24 cellular contexts compared by ENCODE assay signal in genomic region chr13:91882918-91883317, GRCh38.
"Had no signal": no experiment of that assay in that cellular context is flagged by ENCODE, and none has a peak within 500 bp of the region (broad histone marks: within the 10 kb centered on the region; RNA-seq: fewer than 3 reads in every experiment).

No MANE protein-coding gene starts in this region.

- H3K36me3 ChIP-seq: Peyer's patch had no signal

- H3K27ac ChIP-seq: Peyer's patch, VCaP had no signal

- H3K9me3 Mint-ChIP-seq: activated CD4-positive, alpha-beta T cell treated with anti-CD3 and anti-CD28 coated beads, Interleukin-2, amount 10 ng/mL, durations not matched to agents 7 days and 5 days; brain had no signal

- H3K36me3 Mint-ChIP-seq: activated CD4-positive, alpha-beta memory T cell treated with anti-CD3 and anti-CD28 coated beads for 36 hours; activated naive CD8-positive, alpha-beta T cell; brain had no signal

- ATAC-seq: activated T-helper 17 cell treated with anti-CD3 and anti-CD28 coated beads, Interleukin-2, amount 50 U/mL, for 72 hours; K562; T-helper 17 cell had no signal

- H3K27me3 ChIP-seq: Peyer's patch had no signal

- DNase-seq: activated CD4-positive, alpha-beta memory T cell treated with anti-CD3 and anti-CD28 coated beads for 36 hours; activated CD4-positive, alpha-beta T cell treated with anti-CD3 and anti-CD28 coated beads, Interleukin-2, amount 10 ng/mL, durations not matched to agents 7 days and 5 days; activated CD4-positive, CD25-positive, alpha-beta regulatory T cell; activated gamma-delta T cell; activated naive CD4-positive, alpha-beta T cell treated with anti-CD3 and anti-CD28 coated beads for 36 hours; activated T-cell treated with anti-CD3 and anti-CD28 coated beads for 4 hours; activated T-cell treated with anti-CD3 and anti-CD28 coated beads, Interleukin-2, amount 50 U/mL, for 48 hours; amygdala; Karpas-422; NCI-H1930; NCI-H2171; NCI-H2227 treated with DMSO at 0.1 percent for 48 hours; NCI-H526; NCI-H774; Peyer's patch; SHP77 treated with DMSO at 0.1 percent for 48 hours; T-helper 17 cell; T-helper 9 cell had no signal

- H3K4me3 ChIP-seq: K562, Peyer's patch had no signal

- H3K27ac Mint-ChIP-seq: activated CD4-positive, alpha-beta memory T cell treated with anti-CD3 and anti-CD28 coated beads for 36 hours; activated CD4-positive, alpha-beta T cell treated with anti-CD3 and anti-CD28 coated beads, Interleukin-2, amount 10 ng/mL, durations not matched to agents 7 days and 5 days; activated naive CD4-positive, alpha-beta T cell treated with anti-CD3 and anti-CD28 coated beads for 36 hours; activated naive CD8-positive, alpha-beta T cell; activated T-helper 17 cell treated with anti-CD3 and anti-CD28 coated beads, Interleukin-2, amount 50 U/mL, for 72 hours; brain; T-helper 17 cell had no signal

- H3K4me3 Mint-ChIP-seq: activated CD4-positive, alpha-beta memory T cell treated with anti-CD3 and anti-CD28 coated beads for 36 hours; activated CD4-positive, alpha-beta T cell treated with anti-CD3 and anti-CD28 coated beads, Interleukin-2, amount 10 ng/mL, durations not matched to agents 7 days and 5 days; activated naive CD4-positive, alpha-beta T cell treated with anti-CD3 and anti-CD28 coated beads for 36 hours; activated naive CD8-positive, alpha-beta T cell; activated T-helper 17 cell treated with anti-CD3 and anti-CD28 coated beads, Interleukin-2, amount 50 U/mL, for 72 hours; brain; central memory CD8-positive, alpha-beta T cell; T-helper 17 cell had no signal

- H3K4me1 ChIP-seq: Peyer's patch had no signal

- H3K4me1 Mint-ChIP-seq: activated CD4-positive, alpha-beta T cell treated with anti-CD3 and anti-CD28 coated beads, Interleukin-2, amount 10 ng/mL, durations not matched to agents 7 days and 5 days; activated T-helper 17 cell treated with anti-CD3 and anti-CD28 coated beads, Interleukin-2, amount 50 U/mL, for 72 hours; brain; central memory CD8-positive, alpha-beta T cell; T-helper 17 cell had no signal

- H3K27me3 Mint-ChIP-seq: activated CD4-positive, alpha-beta memory T cell treated with anti-CD3 and anti-CD28 coated beads for 36 hours; activated CD4-positive, alpha-beta T cell treated with anti-CD3 and anti-CD28 coated beads, Interleukin-2, amount 10 ng/mL, durations not matched to agents 7 days and 5 days; activated naive CD8-positive, alpha-beta T cell; activated T-helper 17 cell treated with anti-CD3 and anti-CD28 coated beads, Interleukin-2, amount 50 U/mL, for 72 hours; brain; central memory CD8-positive, alpha-beta T cell; T-helper 17 cell had no signal

- H3K9me3 ChIP-seq: Peyer's patch had no signal
